ENCODE assay signal across 21 cellular contexts in the genomic region with DNA sequence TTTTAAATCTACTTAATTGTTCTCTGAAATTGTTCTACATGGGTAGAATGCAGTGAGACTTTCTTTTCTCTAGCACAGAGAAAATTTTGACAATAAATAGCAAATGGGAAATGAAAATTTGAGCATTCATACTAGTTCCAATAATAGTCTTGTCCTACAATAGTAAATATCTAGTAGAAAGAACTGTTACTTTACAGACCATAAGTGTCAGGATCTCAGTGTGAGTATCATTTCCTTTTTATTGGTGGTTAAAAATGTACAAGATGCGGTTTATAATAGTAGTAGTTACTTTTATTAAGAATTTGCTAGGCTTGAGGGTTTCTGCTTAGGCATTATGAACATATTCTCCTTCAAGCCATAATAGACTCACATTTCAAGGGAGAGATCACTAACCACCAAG. TPM values are rescaled to one million over a fixed set of nuclear protein-coding genes. Genes with fewer than 3 reads are reported as not detected.
DNase-seq lines count a peak whose midpoint lies in the region; ATAC-seq and TF ChIP-seq lines count a peak whose summit lies in the region.
"Had no signal": no experiment of that assay in that cellular context is flagged by ENCODE, and none has a peak within 500 bp of the region (broad histone marks: within the 10 kb centered on the region; RNA-seq: fewer than 3 reads in every experiment).

No MANE protein-coding gene starts in this region.

- no peaks in the 10 kb centered on the region for H4K20me1 ChIP-seq in OCI-LY3 (ENCODE audit: insufficient read depth, low read length)

- H3K27ac Mint-ChIP-seq in T-helper 17 cell, result no peak overlapping the region
- H3K27ac Mint-ChIP-seq: H9 had no signal

- H3K4me3 Mint-ChIP-seq in T-helper 17 cell, result no peak overlapping the region
- H3K4me3 Mint-ChIP-seq: H9 had no signal

- ATAC-seq in GM18517 (IDR thresholded peaks at IDR 0.05; ENCODE audit: unreplicated experiment) (peak; percentile 48), GM19438 (IDR thresholded peaks at IDR 0.05; ENCODE audit: low read depth, unreplicated experiment) (peak; percentile 54), HG02870 (IDR thresholded peaks at IDR 0.05; ENCODE audit: unreplicated experiment) (peak; percentile 59), HG02852 (IDR thresholded peaks at IDR 0.05; ENCODE audit: unreplicated experiment) (no peak), T-helper 17 cell (no peak)
- ATAC-seq: Panc1 had no signal

- H3K79me2 ChIP-seq in OCI-LY3 (ENCODE audit: low read length), result no peaks in the 10 kb centered on the region

- peak overlapping the region; percentile 46 for H3K4me2 ChIP-seq in OCI-LY3 (ENCODE audit: low read length)

- H3K4me1 Mint-ChIP-seq in T-helper 17 cell, result no peaks in the 10 kb centered on the region

- H3K9ac ChIP-seq in OCI-LY3 (ENCODE audit: low read length), result no peak overlapping the region

- no peaks in the 10 kb centered on the region for H3K36me3 Mint-ChIP-seq in T-helper 17 cell (ENCODE audit: low read depth)

- no peaks in the 10 kb centered on the region for H3K9me3 ChIP-seq in OCI-LY3 (ENCODE audit: insufficient read depth, low read length)
- H3K9me3 ChIP-seq in T-helper 17 cell (ENCODE audit: control insufficient read depth, low read length, poor library complexity, severe bottlenecking), result no peaks in the 10 kb centered on the region

- no peaks in the 10 kb centered on the region for H3K36me3 ChIP-seq in OCI-LY3 (replicated peaks; ENCODE audit: low read depth, low read length)

- peak overlapping the region; percentile 43 for H3K27ac ChIP-seq in OCI-LY3 (ENCODE audit: low read length)

- peak overlapping the region; percentile 28; the same call in 1 of the 2 replicates for H3K4me3 ChIP-seq in OCI-LY3 (ENCODE audit: low read length)

- no peaks in the 10 kb centered on the region for H3K27me3 ChIP-seq in OCI-LY3 (ENCODE audit: low read depth, low read length)

- no peak overlapping the region for H2AFZ ChIP-seq in OCI-LY3 (ENCODE audit: low read depth, low read length)

- H3K4me1 ChIP-seq in OCI-LY3 (ENCODE audit: low read length), result peaks cover 22% of the 10 kb centered on the region

- H3K27me3 Mint-ChIP-seq in T-helper 17 cell, result peaks cover 18% of the 10 kb centered on the region

- TF ChIP-seq CTCF in OCI-LY3 (IDR thresholded peaks at IDR 0.05; ENCODE audit: low read depth, low read length), result no peak

- DNase-seq in activated T-cell treated with anti-CD3 and anti-CD28 coated beads for 4 hours (no peak), T-helper 17 cell (no peak), HUDEP-2 (lab: John Stamatoyannopoulos, UW; ENCODE audit: unreplicated experiment in 76 of 76) (no peak)
- DNase-seq: COR-L47, DMS53, H9, IMR-90, Karpas-422, NCI-H1105 treated with DMSO at 0.1 percent for 48 hours, NCI-H187 treated with DMSO at 0.1 percent for 48 hours, NCI-H2171, NCI-H446 treated with DMSO at 0.1 percent for 48 hours, NCI-H748 treated with DMSO at 0.1 percent for 48 hours, SW 1271 had no signal

RNA-seq across cellular contexts. Expression of a gene that starts 43.2 kb away (rescaled TPM):
- not detected for total RNA-seq in T-helper 17 cell
- total RNA-seq: HT-29 had no signal

Comparison
In these comparisons a context has a peak if more than half of its experiments do, and no peak if none do; other contexts are left out.
1. ATAC-seq: peak in GM18517 (single experiment), GM19438 (single experiment) and HG02870 (single experiment); none in HG02852 (single experiment) and T-helper 17 cell (single experiment).